ENCODE assay signal across 14 cellular contexts in genomic region chr9:129602598-129603415, GRCh38. TPM values are rescaled to one million over a fixed set of nuclear protein-coding genes. Genes with fewer than 3 reads are reported as not detected.
DNase-seq lines count a peak whose midpoint lies in the region; ATAC-seq, FAIRE-seq and TF ChIP-seq lines count a peak whose summit lies in the region.
"Had no signal": no experiment of that assay in that cellular context is flagged by ENCODE, and none has a peak within 500 bp of the region (broad histone marks: within the 10 kb centered on the region; RNA-seq: fewer than 3 reads in every experiment).

No MANE protein-coding gene starts in this region.

- peak overlapping the region; percentile 83 for H4K91ac ChIP-seq in mesenchymal stem cell (ENCODE audit: low read length)

- H3K23ac ChIP-seq in mesenchymal stem cell (ENCODE audit: low read length in 2 of 2), result no peak overlapping the region

- intact Hi-C loops in CD8-positive, alpha-beta T cell (cut with DNase I, micrococcal nuclease), result loop anchor here in 1 of 2 experiments (10.0 kb wide), 2 partner anchors 108 to 218 kb away; no protein-coding TSS in a partner anchor

- H2AFZ ChIP-seq in mesenchymal stem cell (ENCODE audit: low read depth, low read length), result no peak overlapping the region

- CTCF ChIA-PET in CD8-positive, alpha-beta T cell (lab: Charles Lee), result interaction anchor here (0.6 to 1.5 kb wide), 3 partner anchors 32 to 429 kb away, joined by 3 to 4 read pairs (median 3); no protein-coding TSS in a partner anchor

- peaks cover 29% of the 10 kb centered on the region for H3K4me1 Mint-ChIP-seq in CD8-positive, alpha-beta T cell (ENCODE audit: low read depth)

- H3K9me3 Mint-ChIP-seq in CD8-positive, alpha-beta T cell, result no peaks in the 10 kb centered on the region

- no peaks in the 10 kb centered on the region for H3K79me1 ChIP-seq in mesenchymal stem cell (replicated peaks; ENCODE audit: low read length, poor library complexity, severe bottlenecking)

- H3K4me3 ChIP-seq in CD8-positive, alpha-beta T cell (ENCODE audit: low read depth, low read length), result no peak overlapping the region
- H3K4me3 ChIP-seq in WERI-Rb-1 (ENCODE audit: low read depth, low read length) (no peak overlapping the region), mesenchymal stem cell (ENCODE audit: insufficient read depth in 1 of 2, low read depth in 1 of 2, low read length in 2 of 2) (no peak overlapping the region), SJCRH30 (no peak overlapping the region)
- H3K4me3 ChIP-seq: gastrocnemius medialis, tibial artery had no signal

- no peaks in the 10 kb centered on the region for H3K27me3 ChIP-seq in CD8-positive, alpha-beta T cell (ENCODE audit: insufficient read depth, low read length)
- H3K27me3 ChIP-seq in WERI-Rb-1 (ENCODE audit: insufficient read depth, low read depth, severe bottlenecking), result no peaks in the 10 kb centered on the region
- H3K27me3 ChIP-seq in mesenchymal stem cell (ENCODE audit: control insufficient read depth in 1 of 2, insufficient read depth in 1 of 2, low read length in 2 of 2), result no peaks in the 10 kb centered on the region
- H3K27me3 ChIP-seq in SJCRH30, result peaks cover 14% of the 10 kb centered on the region
- H3K27me3 ChIP-seq: gastrocnemius medialis, tibial artery had no signal

- H2BK5ac ChIP-seq in mesenchymal stem cell (ENCODE audit: low read depth, low read length, poor library complexity, severe bottlenecking), result no peak overlapping the region

- H4K8ac ChIP-seq in mesenchymal stem cell (ENCODE audit: low read length), result peak overlapping the region; percentile 38

- POLR2A ChIA-PET in CD8-positive, alpha-beta T cell (lab: Charles Lee), result no interaction called here

- no peak overlapping the region for H3K9ac ChIP-seq in mesenchymal stem cell (ENCODE audit: low read length)

- H3K27me3 Mint-ChIP-seq in CD8-positive, alpha-beta T cell (ENCODE audit: low read depth), result no peaks in the 10 kb centered on the region

- peaks cover 23% of the 10 kb centered on the region for H3K4me1 ChIP-seq in CD8-positive, alpha-beta T cell (ENCODE audit: insufficient read depth, low read length)
- H3K4me1 ChIP-seq in mesenchymal stem cell (ENCODE audit: control insufficient read depth, insufficient read depth, low read depth, low read length) (peaks cover 25% of the 10 kb centered on the region), SJCRH30 (peaks cover 15% of the 10 kb centered on the region; the same call in 1 of the 2 replicates)

- H2BK12ac ChIP-seq in mesenchymal stem cell (ENCODE audit: low read length in 2 of 2), result peak overlapping the region; percentile 22 to 69

- H3K9me3 ChIP-seq in CD8-positive, alpha-beta T cell (ENCODE audit: low read length), result no peaks in the 10 kb centered on the region
- H3K9me3 ChIP-seq in WERI-Rb-1 (ENCODE audit: severe bottlenecking) (no peaks in the 10 kb centered on the region), mesenchymal stem cell (ENCODE audit: control insufficient read depth, low read length) (no peaks in the 10 kb centered on the region), SJCRH30 (replicated peaks) (no peaks in the 10 kb centered on the region)
- H3K9me3 ChIP-seq: gastrocnemius medialis, tibial artery had no signal

- no peak overlapping the region for H3K27ac ChIP-seq in CD8-positive, alpha-beta T cell (ENCODE audit: low read depth, low read length)
- H3K27ac ChIP-seq in WERI-Rb-1, result 0 out of 2 replicates have a peak overlapping the region, but pooled peaks have one; percentile 5
- no peak overlapping the region for H3K27ac ChIP-seq in mesenchymal stem cell (ENCODE audit: low read length, poor library complexity, severe bottlenecking)
- no peak overlapping the region for H3K27ac ChIP-seq in SJCRH30
- H3K27ac ChIP-seq: tibial artery had no signal

- FAIRE-seq in GM12891 (lab: Jason Lieb, UNC), result no peak

- TF ChIP-seq CTCF in CD8-positive, alpha-beta T cell (IDR thresholded peaks at IDR 0.05), result no peak
- no peak for TF ChIP-seq CTCF in WERI-Rb-1 (IDR thresholded peaks at IDR 0.05; ENCODE audit: low read depth, low read length)

- peak overlapping the region; percentile 11 for H2AK5ac ChIP-seq in mesenchymal stem cell (ENCODE audit: low read length, severe bottlenecking)

- no peaks in the 10 kb centered on the region for H3K36me3 Mint-ChIP-seq in CD8-positive, alpha-beta T cell

- no peak overlapping the region for H3K27ac Mint-ChIP-seq in CD8-positive, alpha-beta T cell

- H3K4me3 Mint-ChIP-seq in CD8-positive, alpha-beta T cell, result no peak overlapping the region

- WGBS in mesenchymal stem cell, result 84% methylated on average over 9 of the region's 10 CpGs

- H2BK120ac ChIP-seq in mesenchymal stem cell (ENCODE audit: low read depth, low read length), result no peak overlapping the region

- peak; percentile 26 for ATAC-seq in CD8-positive, alpha-beta T cell
- ATAC-seq in HG03439 (IDR thresholded peaks at IDR 0.05; ENCODE audit: unreplicated experiment), result no peak
- ATAC-seq: gastrocnemius medialis had no signal

- H2BK15ac ChIP-seq in mesenchymal stem cell (ENCODE audit: low read depth, poor library complexity, severe bottlenecking), result peak overlapping the region; percentile 17

- no peak overlapping the region for H3K4me2 ChIP-seq in mesenchymal stem cell (ENCODE audit: low read length, poor library complexity, severe bottlenecking)

- peak overlapping the region; percentile 4 to 81 for H3K18ac ChIP-seq in mesenchymal stem cell (ENCODE audit: low read depth in 1 of 2, low read length in 2 of 2)

- DNase-seq in CD8-positive, alpha-beta T cell, result no peak
- DNase-seq in GM12891 (ENCODE audit: insufficient read length, low spot score), result no peak
- peak; percentile 69 for DNase-seq in WERI-Rb-1
- DNase-seq in mesenchymal stem cell, result no peak
- DNase-seq in SJCRH30, result no peak
- no peak for DNase-seq in SIG-M5 treated with dmso at 0.1 percent for 504 hours (lab: John Stamatoyannopoulos, UW; ENCODE audit: unreplicated experiment)
- DNase-seq in COLO668 (lab: John Stamatoyannopoulos, UW; ENCODE audit: unreplicated experiment), result no peak
- DNase-seq: activated T-cell treated with anti-CD3 and anti-CD28 coated beads, Interleukin-2, amount 50 U/mL, for 1 hour; effector CD4-positive, alpha-beta T cell; gastrocnemius medialis; NCI-H446 treated with DMSO at 0.1 percent for 48 hours; nucleus accumbens; tibial artery had no signal

- TF ChIP-seq POLR2A in GM12891 (IDR thresholded peaks at IDR 0.05; ENCODE audit: low read depth, low read length), result no peak

- H3K36me3 ChIP-seq in CD8-positive, alpha-beta T cell (ENCODE audit: insufficient read depth, low read length), result no peaks in the 10 kb centered on the region
- no peaks in the 10 kb centered on the region for H3K36me3 ChIP-seq in WERI-Rb-1
- H3K36me3 ChIP-seq in mesenchymal stem cell (ENCODE audit: control insufficient read depth in 1 of 2, insufficient read depth in 2 of 2, low read depth in 1 of 2, low read length in 2 of 2), result no peaks in the 10 kb centered on the region
- H3K36me3 ChIP-seq in SJCRH30, result no peaks in the 10 kb centered on the region
- H3K36me3 ChIP-seq: gastrocnemius medialis, tibial artery had no signal

- peak overlapping the region in 1 of 2 experiments; percentile 22 for H3K14ac ChIP-seq in mesenchymal stem cell (ENCODE audit: low read length in 2 of 2)

- peak overlapping the region; percentile 39 to 66 for H3K4ac ChIP-seq in mesenchymal stem cell (ENCODE audit: low read depth in 1 of 2, low read length in 2 of 2)

TF ChIP-seq in GM12891, 5 proteins besides CTCF, POLR2A, EP300 and RAD21:
- TF ChIP-seq SPI1 (IDR thresholded peaks at IDR 0.05; ENCODE audit: low read depth, low read length), result 0 out of 2 replicates have a peak, but pooled peaks have one; percentile 12
- TF ChIP-seq PAX5 (IDR thresholded peaks at IDR 0.05; ENCODE audit: insufficient read depth, low read length, severe bottlenecking), result no peak

RNA-seq across cellular contexts. Expression of gene C9orf50, which starts 18.1 kb away (rescaled TPM):
- under 1 TPM in 1 of 2 experiments, not detected in 1; 0.19 TPM for total RNA-seq in CD8-positive, alpha-beta T cell
- polyA plus RNA-seq in GM12891 (2012; ENCODE audit: low read depth, missing spikeins), result not detected
- 0.03 TPM for polyA plus RNA-seq in mesenchymal stem cell (2013, experiment 1 of 2)
- 0.04 TPM for polyA plus RNA-seq in mesenchymal stem cell (2013, experiment 2 of 2)
- not detected in 2 replicates for total RNA-seq in SJCRH30 (2014; rRNA removed; shearing (Covaris generic))
- total RNA-seq: gastrocnemius medialis had no signal

RNA-seq across cellular contexts. Expression of gene NTMT1, which starts 23.2 kb away (rescaled TPM):
- 10 to 100 TPM; 48.1 to 51.1 TPM for total RNA-seq in CD8-positive, alpha-beta T cell
- polyA plus RNA-seq in GM12891 (2012; ENCODE audit: low read depth, missing spikeins), result 23.6 TPM
- polyA plus RNA-seq in mesenchymal stem cell (2013, experiment 1 of 2), result 38.5 TPM
- 39.6 TPM for polyA plus RNA-seq in mesenchymal stem cell (2013, experiment 2 of 2)
- total RNA-seq in SJCRH30 (2014; rRNA removed; shearing (Covaris generic)), result 47.8 and 48.5 TPM in 2 replicates

RNA-seq across cellular contexts. Expression of gene ASB6, which starts 39.1 kb away (rescaled TPM):
- 10 to 100 TPM; 39.9 to 42.0 TPM for total RNA-seq in CD8-positive, alpha-beta T cell
- 7.6 TPM for polyA plus RNA-seq in GM12891 (2012; ENCODE audit: low read depth, missing spikeins)
- 11.6 TPM for polyA plus RNA-seq in mesenchymal stem cell (2013, experiment 1 of 2)
- 11.6 TPM for polyA plus RNA-seq in mesenchymal stem cell (2013, experiment 2 of 2)
- 23.0 and 23.4 TPM in 2 replicates for total RNA-seq in SJCRH30 (2014; rRNA removed; shearing (Covaris generic))
